ENCODE assay signal across 15 cellular contexts in genomic region chr5:177124486-177124991, GRCh38. TPM values are rescaled to one million over a fixed set of nuclear protein-coding genes. Genes with fewer than 3 reads are reported as not detected.
DNase-seq lines count a peak whose midpoint lies in the region; ATAC-seq and TF ChIP-seq lines count a peak whose summit lies in the region.
"Had no signal": no experiment of that assay in that cellular context is flagged by ENCODE, and none has a peak within 500 bp of the region (broad histone marks: within the 10 kb centered on the region; RNA-seq: fewer than 3 reads in every experiment).

No MANE protein-coding gene starts in this region.

- H3K9ac ChIP-seq in Karpas-422 (ENCODE audit: low read length), result 0 out of 2 replicates have a peak overlapping the region, but pooled peaks have one; percentile 6

- TF ChIP-seq CTCF in DOHH2 (IDR thresholded peaks at IDR 0.05; ENCODE audit: low read depth, low read length, poor library complexity, severe bottlenecking) (no peak), lower lobe of right lung (IDR thresholded peaks at IDR 0.05) (no peak), dorsolateral prefrontal cortex (IDR thresholded peaks at IDR 0.05 in 54 of 56, conservative IDR thresholded peaks at IDR 0.05 in 2 of 56; ENCODE audit: low read depth in 1 of 56, partially characterized antibody in 56 of 56) (no peak)

- H3K9me3 ChIP-seq in DOHH2 (ENCODE audit: control insufficient read depth, insufficient read depth, low read length) (no peaks in the 10 kb centered on the region), Karpas-422 (ENCODE audit: low read length) (no peaks in the 10 kb centered on the region), lower lobe of right lung (no peaks in the 10 kb centered on the region)
- H3K9me3 ChIP-seq: heart left ventricle, testis had no signal

- H2AFZ ChIP-seq in Karpas-422 (ENCODE audit: low read length), result peak overlapping the region; percentile 51

- peak; percentile 75 for DNase-seq in Karpas-422
- DNase-seq in iPS-NIHi11 (ENCODE audit: low spot score), result peak; percentile 73
- no peak for DNase-seq in lower lobe of right lung
- no peak for DNase-seq in dorsolateral prefrontal cortex
- DNase-seq: CD8-positive, alpha-beta memory T cell; effector memory CD4-positive, alpha-beta T cell; heart left ventricle; NCI-H1092; NCI-H82; stimulated activated CD4-positive, alpha-beta T cell treated with anti-CD3 and anti-CD28 coated beads, Interleukin-4, amount 100 ng/mL, for 4 hours; testis had no signal

- H3K4me1 ChIP-seq in DOHH2 (ENCODE audit: control insufficient read depth, low read length) (peaks cover 56% of the 10 kb centered on the region), Karpas-422 (ENCODE audit: low read length) (peaks cover 13% of the 10 kb centered on the region), lower lobe of right lung (peaks cover 4% of the 10 kb centered on the region)
- H3K4me1 ChIP-seq: testis had no signal

- intact Hi-C loops in lower lobe of right lung (cut with DNase I), result no loop called here
- intact Hi-C loops in dorsolateral prefrontal cortex (cut with DNase I), result no loop called here

- no peaks in the 10 kb centered on the region for H3K36me3 ChIP-seq in DOHH2 (ENCODE audit: control insufficient read depth, low read length)
- H3K36me3 ChIP-seq in Karpas-422 (ENCODE audit: insufficient read depth, low read length), result no peaks in the 10 kb centered on the region
- H3K36me3 ChIP-seq in lower lobe of right lung, result no peaks in the 10 kb centered on the region
- H3K36me3 ChIP-seq: heart left ventricle had no signal

- no peaks in the 10 kb centered on the region for H3K27me3 ChIP-seq in DOHH2 (ENCODE audit: control insufficient read depth, low read length)
- no peaks in the 10 kb centered on the region for H3K27me3 ChIP-seq in Karpas-422 (ENCODE audit: low read length)
- no peaks in the 10 kb centered on the region for H3K27me3 ChIP-seq in lower lobe of right lung (ENCODE audit: low read depth)
- H3K27me3 ChIP-seq in dorsolateral prefrontal cortex, result no peaks in the 10 kb centered on the region
- H3K27me3 ChIP-seq: heart left ventricle, testis had no signal

- H3K79me2 ChIP-seq in DOHH2 (ENCODE audit: control insufficient read depth, low read length), result no peaks in the 10 kb centered on the region
- H3K79me2 ChIP-seq in Karpas-422 (ENCODE audit: low read length), result no peaks in the 10 kb centered on the region

- H3K4me2 ChIP-seq in DOHH2 (ENCODE audit: low read length) (peak overlapping the region; percentile 61), Karpas-422 (ENCODE audit: low read depth, low read length, poor library complexity, severe bottlenecking) (peak overlapping the region; percentile 40)

- H3K9me2 ChIP-seq in DOHH2 (replicated peaks; ENCODE audit: control insufficient read depth, low read length), result no peaks in the 10 kb centered on the region
- H3K9me2 ChIP-seq in Karpas-422 (replicated peaks; ENCODE audit: insufficient read depth, low read length), result no peaks in the 10 kb centered on the region

- H4K20me1 ChIP-seq in DOHH2 (ENCODE audit: control insufficient read depth, insufficient read depth, low read depth, low read length) (no peaks in the 10 kb centered on the region), Karpas-422 (ENCODE audit: insufficient read depth, low read depth, low read length) (no peaks in the 10 kb centered on the region)

- peak overlapping the region; percentile 80 for H3K27ac ChIP-seq in DOHH2 (ENCODE audit: low read depth, low read length)
- H3K27ac ChIP-seq in Karpas-422 (ENCODE audit: low read length), result no peak overlapping the region
- no peak overlapping the region for H3K27ac ChIP-seq in lower lobe of right lung
- no peak overlapping the region for H3K27ac ChIP-seq in dorsolateral prefrontal cortex
- H3K27ac ChIP-seq: heart left ventricle, testis had no signal

- H3F3A ChIP-seq in DOHH2 (ENCODE audit: control insufficient read depth, insufficient read depth), result peaks cover 17% of the 10 kb centered on the region

- ATAC-seq in GM19455 (IDR thresholded peaks at IDR 0.05; ENCODE audit: unreplicated experiment) (peak; percentile 50), HG02678 (IDR thresholded peaks at IDR 0.05; ENCODE audit: unreplicated experiment) (no peak), lower lobe of right lung (no peak), HG03469 (IDR thresholded peaks at IDR 0.05; ENCODE audit: unreplicated experiment) (no peak)
- ATAC-seq: heart left ventricle had no signal

- H3K4me3 ChIP-seq in DOHH2 (ENCODE audit: low read length) (peak overlapping the region; percentile 53), Karpas-422 (ENCODE audit: low read length) (peak overlapping the region; percentile 14; the same call in 1 of the 2 replicates), lower lobe of right lung (no peak overlapping the region), dorsolateral prefrontal cortex (no peak overlapping the region)
- H3K4me3 ChIP-seq: heart left ventricle, testis had no signal

RNA-seq across cellular contexts. Expression of gene NSD1, which starts 9.0 kb away (rescaled TPM):
- total RNA-seq in Karpas-422 (2014; rRNA removed; shearing (Covaris generic); ENCODE audit: low replicate concordance), result 70.9 and 76.5 TPM in 2 replicates
- 75.5 TPM for total RNA-seq in lower lobe of right lung
- total RNA-seq in dorsolateral prefrontal cortex, result 100 to 1,000 TPM in 58 of 120 experiments, 10 to 100 TPM in 62; 73.3 to 132 (median 99.2) TPM

RNA-seq across cellular contexts. Expression of gene FGFR4, which starts 37.8 kb away (rescaled TPM):
- 2.4 and 3.6 TPM in 2 replicates for total RNA-seq in Karpas-422 (2014; rRNA removed; shearing (Covaris generic); ENCODE audit: low replicate concordance)
- 59.7 TPM for total RNA-seq in lower lobe of right lung
- 10 to 100 TPM in 3 of 120 experiments, 1 to 10 TPM in 114, under 1 TPM in 3; 0.55 to 13.2 (median 3.4) TPM for total RNA-seq in dorsolateral prefrontal cortex

Comparison
In these comparisons a context has a peak if more than half of its experiments do, and no peak if none do; other contexts are left out.
1. H3K4me3 ChIP-seq: peak in DOHH2 (single experiment) and Karpas-422 (single experiment); none in lower lobe of right lung (single experiment) and dorsolateral prefrontal cortex (0 of 59).
2. DNase-seq: peak in Karpas-422 (single experiment) and iPS-NIHi11 (single experiment); none in lower lobe of right lung (single experiment) and dorsolateral prefrontal cortex (0 of 10).